Comparison of ENCODE assay signal across 15 cellular contexts in genomic region chr18:49139726-49140125, GRCh38.
"Had no signal": no experiment of that assay in that cellular context is flagged by ENCODE, and none has a peak within 500 bp of the region (broad histone marks: within the 10 kb centered on the region; RNA-seq: fewer than 3 reads in every experiment).

No MANE protein-coding gene starts in this region.

- H3K9me3 ChIP-seq: gastroesophageal sphincter, heart right ventricle, neutrophil, thyroid gland had no signal

- H3K27ac ChIP-seq: gastroesophageal sphincter, heart right ventricle, neutrophil, thyroid gland had no signal

- ATAC-seq: activated CD8-positive, alpha-beta T cell treated with anti-CD3 and anti-CD28 coated beads, Interleukin-2, amount 10 ng/mL, durations not matched to agents 7 days and 5 days; gastroesophageal sphincter; heart right ventricle; left colon; stimulated activated effector memory CD8-positive, alpha-beta T cell treated with anti-CD3 and anti-CD28 coated beads, Interleukin-12 subunit alpha, Interleukin-12 subunit beta, amount 100 ng/mL, for 72 hours had no signal

- H3K4me3 ChIP-seq: dorsolateral prefrontal cortex, gastroesophageal sphincter, heart right ventricle, lung, thyroid gland had no signal

- H3K27me3 ChIP-seq: dorsolateral prefrontal cortex, gastroesophageal sphincter, heart right ventricle, neutrophil, thyroid gland had no signal

- H3K36me3 ChIP-seq: gastroesophageal sphincter, heart right ventricle, neutrophil, thyroid gland had no signal

- DNase-seq: activated B cell treated with CpG ODN at 0.5 μM for 24 hours; activated CD4-positive, alpha-beta T cell treated with anti-CD3 and anti-CD28 coated beads, Interleukin-2, amount 10 ng/mL, durations not matched to agents 24 days and 14 days; activated CD8-positive, alpha-beta memory T cell treated with anti-CD3 and anti-CD28 coated beads, Interleukin-2, amount 50 U/mL, for 4 hours; activated CD8-positive, alpha-beta T cell treated with anti-CD3 and anti-CD28 coated beads, Interleukin-2, amount 10 ng/mL, durations not matched to agents 7 days and 5 days; activated gamma-delta T cell treated with Interleukin-2 at 50 U/mL for 16 hours; amniotic stem cell; dorsolateral prefrontal cortex; erythroblast; heart right ventricle; left colon; thyroid gland had no signal
